28 cellular contexts compared by ENCODE assay signal in genomic region chr9:114887963-114888362, GRCh38. TPM values are rescaled to one million over a fixed set of nuclear protein-coding genes. Genes with fewer than 3 reads are reported as not detected.
"Had no signal": no experiment of that assay in that cellular context is flagged by ENCODE, and none has a peak within 500 bp of the region (broad histone marks: within the 10 kb centered on the region; RNA-seq: fewer than 3 reads in every experiment).

No MANE protein-coding gene starts in this region.

- DNase-seq: heart left ventricle; islet precursor cell; left ventricle myocardium superior; lower lobe of right lung; mammary epithelial cell; naive B cell; natural killer cell; nucleus accumbens; pancreas; posterior cingulate gyrus; retina; right cardiac atrium; sigmoid colon; small intestine; spleen; stimulated activated CD4-positive, alpha-beta T cell treated with anti-CD3 and anti-CD28 coated beads, Interleukin-4, amount 100 ng/mL, for 24 hours; tibial artery; trophoblast cell; upper lobe of right lung had no signal

- H3K27ac ChIP-seq: heart left ventricle, lower lobe of right lung, pancreas, prostate gland, sigmoid colon, spleen, suprapubic skin, thoracic aorta, tibial artery, upper lobe of right lung had no signal

- H3K9me3 ChIP-seq: lower lobe of right lung, pancreas, prostate gland, sigmoid colon, suprapubic skin, thoracic aorta, tibial artery, upper lobe of right lung had no signal

- H3K36me3 Mint-ChIP-seq: stimulated activated effector memory CD8-positive, alpha-beta T cell treated with anti-CD3 and anti-CD28 coated beads, Interleukin-12 subunit alpha, Interleukin-12 subunit beta, amount 100 ng/mL, for 72 hours had no signal

- ATAC-seq: heart left ventricle; left ventricle myocardium superior; lower lobe of right lung; natural killer cell; pancreas; right cardiac atrium; stimulated activated effector memory CD8-positive, alpha-beta T cell treated with anti-CD3 and anti-CD28 coated beads, Interleukin-12 subunit alpha, Interleukin-12 subunit beta, amount 100 ng/mL, for 72 hours had no signal

- H3K36me3 ChIP-seq: heart left ventricle, lower lobe of right lung, pancreas, prostate gland, sigmoid colon, spleen, suprapubic skin, thoracic aorta, tibial artery, upper lobe of right lung had no signal

- H3K27me3 ChIP-seq: heart left ventricle, pancreas, sigmoid colon, spleen, suprapubic skin, tibial artery, upper lobe of right lung had no signal

- H3K27ac Mint-ChIP-seq: mesothelial cell of epicardium, natural killer cell had no signal

- H3K9me3 Mint-ChIP-seq: natural killer cell; stimulated activated effector memory CD8-positive, alpha-beta T cell treated with anti-CD3 and anti-CD28 coated beads, Interleukin-12 subunit alpha, Interleukin-12 subunit beta, amount 100 ng/mL, for 72 hours had no signal

- H3K4me3 Mint-ChIP-seq: mesothelial cell of epicardium; natural killer cell; stimulated activated effector memory CD8-positive, alpha-beta T cell treated with anti-CD3 and anti-CD28 coated beads, Interleukin-12 subunit alpha, Interleukin-12 subunit beta, amount 100 ng/mL, for 72 hours; stimulated activated naive CD8-positive, alpha-beta T cell treated with anti-CD3 and anti-CD28 coated beads, Interleukin-15, Interleukin-2, amounts not matched to agents 100 ng/mL and 50 ng/mL, for 24 hours had no signal

- H3K27me3 Mint-ChIP-seq: naive B cell; stimulated activated naive CD8-positive, alpha-beta T cell treated with anti-CD3 and anti-CD28 coated beads, Interleukin-15, Interleukin-2, amounts not matched to agents 100 ng/mL and 50 ng/mL, for 24 hours had no signal

- H3K4me1 ChIP-seq: pancreas, prostate gland, sigmoid colon, tibial artery had no signal

- H3K4me3 ChIP-seq: heart left ventricle, lower lobe of right lung, pancreas, prostate gland, sigmoid colon, spleen, suprapubic skin, thoracic aorta, tibial artery, upper lobe of right lung had no signal

RNA-seq across cellular contexts. Expression of gene TNFSF8, which starts 42.4 kb away (rescaled TPM):
- total RNA-seq: kidney epithelial cell, mammary epithelial cell, mesothelial cell of epicardium, osteoblast had no signal
- polyA plus RNA-seq: mammary epithelial cell, neural cell had no signal
